ENCODE assay signal across 8 cellular contexts in genomic region chr11:65856689-65857499, GRCh38. TPM values are rescaled to one million over a fixed set of nuclear protein-coding genes. Genes with fewer than 3 reads are reported as not detected.
DNase-seq lines count a peak whose midpoint lies in the region; ATAC-seq and TF ChIP-seq lines count a peak whose summit lies in the region.

No MANE protein-coding gene starts in this region.

- H3K36me3 ChIP-seq in endocrine pancreas (ENCODE audit: control insufficient read depth, insufficient read depth, low read length) (peaks cover 13% of the 10 kb centered on the region), mesodermal cell (ENCODE audit: control insufficient read depth, insufficient read depth, low read length) (peaks cover 54% of the 10 kb centered on the region)

- WGBS in mesodermal cell (ENCODE audit: insufficient coverage in 2 of 2), 2 experiments: 0 to 1% methylated on average over 53 to 54 of the region's 57 CpGs

- H3K27me3 ChIP-seq in endocrine pancreas (ENCODE audit: control insufficient read depth, insufficient read depth, low read length): no peaks in the 10 kb centered on the region

- CTCF ChIA-PET in activated CD8-positive, alpha-beta memory T cell treated with anti-CD3 and anti-CD28 coated beads, Interleukin-2, amount 10 ng/mL, durations not matched to agents 7 days and 5 days (lab: Charles Lee): interaction anchor here (27.4 kb wide), 1 partner anchor 34 kb away, joined by 710 read pairs; the partner anchor contains the start of genes CCDC85B, CTSW, FIBP and FOSL1

- H3K4me1 Mint-ChIP-seq in activated CD8-positive, alpha-beta memory T cell treated with anti-CD3 and anti-CD28 coated beads, Interleukin-2, amount 10 ng/mL, durations not matched to agents 7 days and 5 days: peaks cover 41% of the 10 kb centered on the region

- DNase-seq in GM12865 (ENCODE audit: low read depth): peak; percentile 85
- peak; percentile 71 for DNase-seq in NCI-H774 (lab: John Stamatoyannopoulos, UW)
- peak; percentile 93 for DNase-seq in activated CD8-positive, alpha-beta memory T cell treated with anti-CD3 and anti-CD28 coated beads, Interleukin-2, amount 10 ng/mL, durations not matched to agents 7 days and 5 days
- peak; percentile 64 for DNase-seq in stimulated activated CD8-positive, alpha-beta memory T cell treated with anti-CD3 and anti-CD28 coated beads, Interleukin-15, amount 100 ng/mL, for 1 hour (ENCODE audit: low read depth)
- DNase-seq in OCI-M2 (lab: John Stamatoyannopoulos, UW; ENCODE audit: unreplicated experiment): no peak

- H3K27ac Mint-ChIP-seq in activated CD8-positive, alpha-beta memory T cell treated with anti-CD3 and anti-CD28 coated beads, Interleukin-2, amount 10 ng/mL, durations not matched to agents 7 days and 5 days: peak overlapping the region; percentile 81

- no peak for TF ChIP-seq CTCF in GM12865 (IDR thresholded peaks at IDR 0.05; ENCODE audit: insufficient read depth, low read depth, low read length, missing control alignments)

- H3K27me3 Mint-ChIP-seq in activated CD8-positive, alpha-beta memory T cell treated with anti-CD3 and anti-CD28 coated beads, Interleukin-2, amount 10 ng/mL, durations not matched to agents 7 days and 5 days: no peaks in the 10 kb centered on the region

- H3K27ac ChIP-seq in mesodermal cell (ENCODE audit: low read depth, low read length, severe bottlenecking): peak overlapping the region; percentile 94

- H3K36me3 Mint-ChIP-seq in activated CD8-positive, alpha-beta memory T cell treated with anti-CD3 and anti-CD28 coated beads, Interleukin-2, amount 10 ng/mL, durations not matched to agents 7 days and 5 days: peaks cover 57% of the 10 kb centered on the region

- peak overlapping the region; percentile 79 for H3K4me3 ChIP-seq in GM12865 (ENCODE audit: low read depth, low read length)
- peak overlapping the region; percentile 65 for H3K4me3 ChIP-seq in endocrine pancreas (ENCODE audit: control insufficient read depth, insufficient read depth, low read length)
- peak overlapping the region; percentile 95 for H3K4me3 ChIP-seq in mesodermal cell (ENCODE audit: extremely low read depth, insufficient read depth, low read length, poor library complexity, severe bottlenecking)

- H3K4me3 Mint-ChIP-seq in activated CD8-positive, alpha-beta memory T cell treated with anti-CD3 and anti-CD28 coated beads, Interleukin-2, amount 10 ng/mL, durations not matched to agents 7 days and 5 days: peak overlapping the region; percentile 91

- peak; percentile 22 for ATAC-seq in HG02763 (IDR thresholded peaks at IDR 0.05; ENCODE audit: unreplicated experiment)
- ATAC-seq in activated CD8-positive, alpha-beta memory T cell treated with anti-CD3 and anti-CD28 coated beads, Interleukin-2, amount 10 ng/mL, durations not matched to agents 7 days and 5 days: peak; percentile 6

- H3K9me3 Mint-ChIP-seq in activated CD8-positive, alpha-beta memory T cell treated with anti-CD3 and anti-CD28 coated beads, Interleukin-2, amount 10 ng/mL, durations not matched to agents 7 days and 5 days (ENCODE audit: low read depth): peaks cover 2% of the 10 kb centered on the region

- H3K9ac ChIP-seq in endocrine pancreas (ENCODE audit: control insufficient read depth, insufficient read depth, low read length): peak overlapping the region; percentile 84

- no peaks in the 10 kb centered on the region for H3K4me1 ChIP-seq in endocrine pancreas (ENCODE audit: control insufficient read depth, insufficient read depth, low read length)
- H3K4me1 ChIP-seq in mesodermal cell (ENCODE audit: control insufficient read depth, insufficient read depth, low read length, poor library complexity, severe bottlenecking): peaks cover 22% of the 10 kb centered on the region

- H3K9me3 ChIP-seq in endocrine pancreas (ENCODE audit: control insufficient read depth, low read length): no peaks in the 10 kb centered on the region
- no peaks in the 10 kb centered on the region for H3K9me3 ChIP-seq in mesodermal cell (ENCODE audit: control insufficient read depth, low read length)

RNA-seq across cellular contexts. Expression of gene CFL1, which starts 1.1 kb away (rescaled TPM):
- total RNA-seq in activated CD8-positive, alpha-beta memory T cell treated with anti-CD3 and anti-CD28 coated beads, Interleukin-2, amount 10 ng/mL, durations not matched to agents 7 days and 5 days: 1,000 to 10,000 TPM; 1,745 to 1,753 TPM
- polyA plus RNA-seq in mesodermal cell (2013, experiment 1 of 2): 1,174 TPM
- polyA plus RNA-seq in mesodermal cell (2013, experiment 2 of 2): 958 TPM

RNA-seq across cellular contexts. Expression of gene MUS81, which starts 3.3 kb away (rescaled TPM):
- 100 to 1,000 TPM; 106 to 125 TPM for total RNA-seq in activated CD8-positive, alpha-beta memory T cell treated with anti-CD3 and anti-CD28 coated beads, Interleukin-2, amount 10 ng/mL, durations not matched to agents 7 days and 5 days
- 60.0 TPM for polyA plus RNA-seq in mesodermal cell (2013, experiment 1 of 2)
- 54.2 TPM for polyA plus RNA-seq in mesodermal cell (2013, experiment 2 of 2)

RNA-seq across cellular contexts. Expression of gene EFEMP2, which starts 15.7 kb away (rescaled TPM):
- 10 to 100 TPM in 1 of 2 experiments, 1 to 10 TPM in 1; 7.1 to 13.4 TPM for total RNA-seq in activated CD8-positive, alpha-beta memory T cell treated with anti-CD3 and anti-CD28 coated beads, Interleukin-2, amount 10 ng/mL, durations not matched to agents 7 days and 5 days
- 142 TPM for polyA plus RNA-seq in mesodermal cell (2013, experiment 1 of 2)
- polyA plus RNA-seq in mesodermal cell (2013, experiment 2 of 2): 117 TPM

RNA-seq across cellular contexts. Expression of gene CTSW, which starts 22.7 kb away (rescaled TPM):
- 100 to 1,000 TPM; 268 to 339 TPM for total RNA-seq in activated CD8-positive, alpha-beta memory T cell treated with anti-CD3 and anti-CD28 coated beads, Interleukin-2, amount 10 ng/mL, durations not matched to agents 7 days and 5 days
- polyA plus RNA-seq in mesodermal cell (2013, experiment 1 of 2): not detected
- polyA plus RNA-seq in mesodermal cell (2013, experiment 2 of 2): not detected

RNA-seq across cellular contexts. Expression of gene SNX32, which starts 23.1 kb away (rescaled TPM):
- 1 to 10 TPM; 1.7 to 2.4 TPM for total RNA-seq in activated CD8-positive, alpha-beta memory T cell treated with anti-CD3 and anti-CD28 coated beads, Interleukin-2, amount 10 ng/mL, durations not matched to agents 7 days and 5 days
- polyA plus RNA-seq in mesodermal cell (2013, experiment 1 of 2): 2.4 TPM
- 1.7 TPM for polyA plus RNA-seq in mesodermal cell (2013, experiment 2 of 2)
